In genomic region chr18:50268022-50268747, GRCh38 we compare ENCODE assay signal across 9 cellular contexts. TPM values are rescaled to one million over a fixed set of nuclear protein-coding genes. Genes with fewer than 3 reads are reported as not detected.
DNase-seq lines count a peak whose midpoint lies in the region; ATAC-seq, FAIRE-seq and TF ChIP-seq lines count a peak whose summit lies in the region.
"Had no signal": no experiment of that assay in that cellular context is flagged by ENCODE, and none has a peak within 500 bp of the region (broad histone marks: within the 10 kb centered on the region; RNA-seq: fewer than 3 reads in every experiment).

No MANE protein-coding gene starts in this region.

- no peaks in the 10 kb centered on the region for H3K79me2 ChIP-seq in H1 (ENCODE audit: control insufficient read depth in 1 of 2, insufficient read depth in 2 of 2, low read length in 2 of 2)

- H3K4ac ChIP-seq in H1 (replicated peaks; ENCODE audit: insufficient read length, low read depth, low read length) = no peak overlapping the region

- H4K91ac ChIP-seq in H1 (replicated peaks; ENCODE audit: insufficient read length, low read length) = no peak overlapping the region

- TF ChIP-seq CTCF in H1 (IDR thresholded peaks at IDR 0.05; ENCODE audit: control extremely low read depth in 1 of 3, insufficient read depth in 1 of 3, low read depth in 1 of 3, low read length in 3 of 3) (peak; percentile 82 to 86 (median 83)), mesothelial cell of epicardium (IDR thresholded peaks at IDR 0.05; ENCODE audit: unreplicated experiment) (peak; percentile 59)

- no peaks in the 10 kb centered on the region for H3K79me1 ChIP-seq in H1 (ENCODE audit: low read depth, low read length)

- H3K4me1 ChIP-seq in H1 (replicated peaks in 1 of 4; ENCODE audit: control insufficient read depth in 3 of 4, insufficient read depth in 4 of 4, low read length in 3 of 4) = peaks cover 0 to 7% (median 0%) of the 10 kb centered on the region in 4 experiments; a peak in 3 of 7 replicates

- CTCF ChIA-PET in activated CD4-positive, alpha-beta memory T cell treated with anti-CD3 and anti-CD28 coated beads for 36 hours (lab: Charles Lee) = interaction anchor here (0.8 to 2.9 kb wide), 10 partner anchors 11 to 256 kb away, joined by 3 to 21 read pairs (median 4); partner anchors contain the start of gene MBD1
- CTCF ChIA-PET in H1 (lab: Charles Lee; ENCODE audit: partially characterized antibody) = interaction anchor here (0.7 to 2.8 kb wide), 15 partner anchors 9 to 134 kb away, joined by 3 to 17 read pairs (median 4); partner anchors contain the start of gene MBD1

- intact Hi-C loops in activated CD4-positive, alpha-beta memory T cell treated with anti-CD3 and anti-CD28 coated beads for 36 hours (cut with micrococcal nuclease) = loop anchor here (2.0 to 5.0 kb wide), 2 partner anchors 39 to 49 kb away; no protein-coding TSS in a partner anchor

- no peak overlapping the region for H2BK120ac ChIP-seq in H1 (replicated peaks; ENCODE audit: low read depth, low read length)

- H3K27ac ChIP-seq in H1 (ENCODE audit: low read depth, low read length) = no peak overlapping the region
- H3K27ac ChIP-seq: SK-N-MC had no signal

- no peaks in the 10 kb centered on the region for H3K27me3 Mint-ChIP-seq in activated CD4-positive, alpha-beta memory T cell treated with anti-CD3 and anti-CD28 coated beads for 36 hours
- H3K27me3 Mint-ChIP-seq in mesothelial cell of epicardium (ENCODE audit: low read depth) = no peaks in the 10 kb centered on the region

- H3K4me3 ChIP-seq in H1 (ENCODE audit: extremely low read depth in 1 of 4, insufficient read depth in 2 of 4, low read depth in 3 of 4, low read length in 4 of 4) = peak overlapping the region; percentile 59 to 81 (median 68)
- H3K4me3 ChIP-seq: SK-N-MC had no signal

- H3K36me3 Mint-ChIP-seq in activated CD4-positive, alpha-beta memory T cell treated with anti-CD3 and anti-CD28 coated beads for 36 hours = peaks cover 19% of the 10 kb centered on the region
- peaks cover 31% of the 10 kb centered on the region for H3K36me3 Mint-ChIP-seq in mesothelial cell of epicardium

- 6% methylated on average over 56 of the region's 56 CpGs; no CpG with 5 or more reads in 1 of the 2 experiments for WGBS in H1 (ENCODE audit: extremely low coverage in 1 of 2, insufficient coverage in 1 of 2, insufficient read length in 1 of 2, insufficient replicate concordance in 2 of 2, low coverage in 1 of 2, low lambda C conversion rate in 2 of 2, missing lambda C conversion rate in 1 of 2), 2 experiments

- DNase-seq in CD1c-positive myeloid dendritic cell (ENCODE audit: extremely low spot score) (peak; percentile 82), H1 (ENCODE audit: low read depth in 1 of 2, low spot score in 2 of 2) (peak; percentile 75 to 94), mesothelial cell of epicardium (ENCODE audit: low spot score in 2 of 2, unreplicated experiment in 2 of 2) (peak in 1 of 2 experiments; percentile 65), SIG-M5 treated with dmso at 0.1 percent for 504 hours (lab: John Stamatoyannopoulos, UW; ENCODE audit: unreplicated experiment) (no peak)
- DNase-seq in activated CD4-positive, alpha-beta memory T cell treated with anti-CD3 and anti-CD28 coated beads for 36 hours = peak; percentile 87
- DNase-seq in stimulated activated CD8-positive, alpha-beta memory T cell treated with anti-CD3 and anti-CD28 coated beads, Interleukin-2, amount 100 ng/mL, for 48 hours (ENCODE audit: low read depth in 2 of 2) = peak; percentile 76 to 84

- peak overlapping the region in 2 of 4 experiments; percentile 9 to 25; a peak in 1 of 7 replicates for H3K9ac ChIP-seq in H1 (replicated peaks in 1 of 4; ENCODE audit: extremely low read depth in 1 of 4, low read depth in 3 of 4, low read length in 3 of 4)

- H3K4me1 Mint-ChIP-seq in activated CD4-positive, alpha-beta memory T cell treated with anti-CD3 and anti-CD28 coated beads for 36 hours (ENCODE audit: low read depth) = peaks cover 18% of the 10 kb centered on the region
- peaks cover 9% of the 10 kb centered on the region for H3K4me1 Mint-ChIP-seq in mesothelial cell of epicardium

- no peak overlapping the region for H4K5ac ChIP-seq in H1 (ENCODE audit: insufficient read length, low read depth, low read length)

- no peak overlapping the region for H4K8ac ChIP-seq in H1 (ENCODE audit: extremely low read depth, insufficient read depth, low read length)

- peak in 1 of 2 experiments; percentile 56; a peak in 1 of 3 replicates for TF ChIP-seq POLR2A in H1 (IDR thresholded peaks at IDR 0.05; ENCODE audit: control extremely low read depth in 1 of 2, low read depth in 2 of 2, low read length in 2 of 2)

- TF ChIP-seq RAD21 in H1 (IDR thresholded peaks at IDR 0.05 in 1 of 2, conservative IDR thresholded peaks at IDR 0.05 in 1 of 2; ENCODE audit: low read depth in 2 of 2, low read length in 2 of 2) = peak; percentile 54 to 73

- H3K4me2 ChIP-seq in H1 (ENCODE audit: insufficient read depth in 1 of 2, low read depth in 2 of 2, low read length in 2 of 2) = peak overlapping the region; percentile 66 to 71

- H3K23me2 ChIP-seq in H1 (ENCODE audit: low read depth, low read length) = no peaks in the 10 kb centered on the region; the same call in 1 of the 2 replicates

- H2AK5ac ChIP-seq in H1 (ENCODE audit: low read depth, low read length) = no peak overlapping the region

- no peaks in the 10 kb centered on the region; a peak in 1 of 7 replicates for H3K27me3 ChIP-seq in H1 (replicated peaks in 1 of 4; ENCODE audit: control insufficient read depth in 3 of 4, extremely low read depth in 1 of 4, insufficient read depth in 3 of 4, low read length in 3 of 4)

- H3K14ac ChIP-seq in H1 (ENCODE audit: insufficient read length) = no peak overlapping the region

- POLR2A ChIA-PET in activated CD4-positive, alpha-beta memory T cell treated with anti-CD3 and anti-CD28 coated beads for 36 hours (lab: Charles Lee) = interaction anchor here (2.1 kb wide), 1 partner anchor 14 kb away, joined by 8 read pairs; the partner anchor contains the start of gene MBD1
- POLR2A ChIA-PET in H1 (lab: Charles Lee; ENCODE audit: partially characterized antibody) = interaction anchor here (1.2 to 1.7 kb wide), 3 partner anchors 11 to 13 kb away, joined by 3 to 6 read pairs (median 4); partner anchors contain the start of gene MBD1

- peak; percentile 64 for ATAC-seq in GM19372 (IDR thresholded peaks at IDR 0.05; ENCODE audit: low read depth, unreplicated experiment)
- ATAC-seq in HG03469 (IDR thresholded peaks at IDR 0.05; ENCODE audit: unreplicated experiment) = peak; percentile 58

- FAIRE-seq in H1 (lab: Jason Lieb, UNC) = no peak

- H2AFZ ChIP-seq in H1 (ENCODE audit: low read length) = peak overlapping the region; percentile 40; the same call in 1 of the 2 replicates

- H3K36me3 ChIP-seq in H1 (ENCODE audit: control insufficient read depth in 2 of 4, insufficient read depth in 4 of 4, low read length in 3 of 4) = peaks cover 8 to 30% (median 17%) of the 10 kb centered on the region in 4 experiments

- H3K27ac Mint-ChIP-seq in activated CD4-positive, alpha-beta memory T cell treated with anti-CD3 and anti-CD28 coated beads for 36 hours = peak overlapping the region; percentile 68
- no peak overlapping the region for H3K27ac Mint-ChIP-seq in mesothelial cell of epicardium

- H2BK20ac ChIP-seq in H1 (ENCODE audit: low read length) = no peak overlapping the region

- H3K4me3 Mint-ChIP-seq in activated CD4-positive, alpha-beta memory T cell treated with anti-CD3 and anti-CD28 coated beads for 36 hours = peak overlapping the region; percentile 71
- peak overlapping the region; percentile 67 for H3K4me3 Mint-ChIP-seq in mesothelial cell of epicardium

- no peak overlapping the region for H2BK5ac ChIP-seq in H1 (ENCODE audit: low read depth, low read length)

- no peak overlapping the region for H2BK15ac ChIP-seq in H1 (ENCODE audit: low read length)

- H3K18ac ChIP-seq in H1 (ENCODE audit: extremely low read depth, low read length) = no peak overlapping the region

- no peaks in the 10 kb centered on the region for H3K9me3 ChIP-seq in H1 (ENCODE audit: insufficient read depth in 2 of 2, low read depth in 1 of 2, low read length in 1 of 2)

- no peak overlapping the region for H3K23ac ChIP-seq in H1 (ENCODE audit: insufficient read length)

- H2BK12ac ChIP-seq in H1 (ENCODE audit: low read depth, low read length) = no peak overlapping the region

- peaks cover 0 to 2% of the 10 kb centered on the region in 2 experiments for H4K20me1 ChIP-seq in H1 (replicated peaks in 1 of 2; ENCODE audit: control insufficient read depth in 1 of 2, insufficient read depth in 2 of 2, low read length in 2 of 2)

- no peaks in the 10 kb centered on the region for H3K9me3 Mint-ChIP-seq in activated CD4-positive, alpha-beta memory T cell treated with anti-CD3 and anti-CD28 coated beads for 36 hours
- H3K9me3 Mint-ChIP-seq in mesothelial cell of epicardium = no peaks in the 10 kb centered on the region

- no peak overlapping the region for H3K56ac ChIP-seq in H1 (replicated peaks; ENCODE audit: insufficient read length, low read depth, low read length)

- TF ChIP-seq EP300 in H1 (IDR thresholded peaks at IDR 0.05; ENCODE audit: borderline replicate concordance in 1 of 2, low read depth in 2 of 2, low read length in 2 of 2) = no peak

RNA-seq across cellular contexts. Expression of gene CFAP53, which starts 1.9 kb away (rescaled TPM):
- total RNA-seq in activated CD4-positive, alpha-beta memory T cell treated with anti-CD3 and anti-CD28 coated beads for 36 hours = under 1 TPM; 0.26 to 0.48 TPM
- 0.30 and 0.34 TPM in 2 replicates for total RNA-seq in H1 (2021; fragmentation: NEBNext Ultra II Directional; extraction: Animal tissue kit (Norgen Biotek cat#: 25700))
- 0.05 and 0.08 TPM in 2 replicates for polyA plus RNA-seq in H1 (2011; rRNA removed)
- polyA plus RNA-seq in H1 (2011; cell fraction: cytosol; rRNA removed) = 0.25 TPM
- polyA plus RNA-seq in H1 (2011; cell fraction: nucleus; rRNA removed) = 0.07 TPM
- 0.19 to 0.30 TPM (median 0.20 TPM) in 4 replicates for polyA plus RNA-seq in H1 (2012, experiment 1 of 2)
- not detected for polyA plus RNA-seq in H1 (2012, experiment 2 of 2)
- 0.30 TPM for polyA plus RNA-seq in H1 (2013, experiment 1 of 2)
- polyA plus RNA-seq in H1 (2013, experiment 2 of 2) = 0.29 TPM
- not detected in 2 replicates for polyA minus RNA-seq in H1 (2011; rRNA and poly(A)+ RNA removed)
- polyA minus RNA-seq in H1 (2011; cell fraction: cytosol; rRNA and poly(A)+ RNA removed) = not detected
- not detected for polyA minus RNA-seq in H1 (2011; cell fraction: nucleus; rRNA and poly(A)+ RNA removed)
- 0.44 to 0.70 TPM (median 0.65 TPM) in 3 replicates for total RNA-seq in mesothelial cell of epicardium

RNA-seq across cellular contexts. Expression of gene MBD1, which starts 13.1 kb away (rescaled TPM):
- total RNA-seq in activated CD4-positive, alpha-beta memory T cell treated with anti-CD3 and anti-CD28 coated beads for 36 hours = 10 to 100 TPM; 69.4 to 70.5 TPM
- total RNA-seq in H1 (2021; fragmentation: NEBNext Ultra II Directional; extraction: Animal tissue kit (Norgen Biotek cat#: 25700)) = 39.5 and 41.6 TPM in 2 replicates
- 32.2 and 59.2 TPM in 2 replicates for polyA plus RNA-seq in H1 (2011; rRNA removed)
- polyA plus RNA-seq in H1 (2011; cell fraction: cytosol; rRNA removed) = 51.6 TPM
- polyA plus RNA-seq in H1 (2011; cell fraction: nucleus; rRNA removed) = 158 TPM
- 25.9 to 36.9 TPM (median 34.3 TPM) in 4 replicates for polyA plus RNA-seq in H1 (2012, experiment 1 of 2)
- 16.8 TPM for polyA plus RNA-seq in H1 (2012, experiment 2 of 2)
- 25.5 TPM for polyA plus RNA-seq in H1 (2013, experiment 1 of 2)
- 21.8 TPM for polyA plus RNA-seq in H1 (2013, experiment 2 of 2)
- 28.6 and 29.0 TPM in 2 replicates for polyA minus RNA-seq in H1 (2011; rRNA and poly(A)+ RNA removed)
- polyA minus RNA-seq in H1 (2011; cell fraction: cytosol; rRNA and poly(A)+ RNA removed) = 30.0 TPM
- 44.8 TPM for polyA minus RNA-seq in H1 (2011; cell fraction: nucleus; rRNA and poly(A)+ RNA removed)
- 87.2 to 93.0 TPM (median 88.2 TPM) in 3 replicates for total RNA-seq in mesothelial cell of epicardium

RNA-seq across cellular contexts. Expression of gene CXXC1, which starts 19.3 kb away (rescaled TPM):
- total RNA-seq in activated CD4-positive, alpha-beta memory T cell treated with anti-CD3 and anti-CD28 coated beads for 36 hours = 10 to 100 TPM; 80.8 to 80.9 TPM
- 73.3 and 80.9 TPM in 2 replicates for total RNA-seq in H1 (2021; fragmentation: NEBNext Ultra II Directional; extraction: Animal tissue kit (Norgen Biotek cat#: 25700))
- 136 and 208 TPM in 2 replicates for polyA plus RNA-seq in H1 (2011; rRNA removed)
- 116 TPM for polyA plus RNA-seq in H1 (2011; cell fraction: cytosol; rRNA removed)
- 325 TPM for polyA plus RNA-seq in H1 (2011; cell fraction: nucleus; rRNA removed)
- 60.6 to 96.5 TPM (median 93.1 TPM) in 4 replicates for polyA plus RNA-seq in H1 (2012, experiment 1 of 2)
- 63.3 TPM for polyA plus RNA-seq in H1 (2012, experiment 2 of 2)
- 48.4 TPM for polyA plus RNA-seq in H1 (2013, experiment 1 of 2)
- polyA plus RNA-seq in H1 (2013, experiment 2 of 2) = 42.2 TPM
- 30.6 and 34.3 TPM in 2 replicates for polyA minus RNA-seq in H1 (2011; rRNA and poly(A)+ RNA removed)
- 27.0 TPM for polyA minus RNA-seq in H1 (2011; cell fraction: cytosol; rRNA and poly(A)+ RNA removed)
- polyA minus RNA-seq in H1 (2011; cell fraction: nucleus; rRNA and poly(A)+ RNA removed) = 40.6 TPM
- 77.3 to 81.3 TPM (median 80.2 TPM) in 3 replicates for total RNA-seq in mesothelial cell of epicardium
